8 cellular contexts compared by ENCODE assay signal in genomic region chrX:43836435-43837184, GRCh38. TPM values are rescaled to one million over a fixed set of nuclear protein-coding genes. Genes with fewer than 3 reads are reported as not detected.
DNase-seq lines count a peak whose midpoint lies in the region; ATAC-seq and TF ChIP-seq lines count a peak whose summit lies in the region.

No MANE protein-coding gene starts in this region.

- no peak overlapping the region for H2AFZ ChIP-seq in PC-9

- no peaks in the 10 kb centered on the region for H3F3A ChIP-seq in PC-9 (ENCODE audit: insufficient read depth, low read depth)

- peak; percentile 70 for TF ChIP-seq CTCF in 22Rv1 (IDR thresholded peaks at IDR 0.05)
- TF ChIP-seq CTCF in GM12872 (IDR thresholded peaks at IDR 0.05; ENCODE audit: insufficient read depth, low read depth, low read length): peak; percentile 30; the same call in 1 of the 3 replicates
- peak; percentile 58 for TF ChIP-seq CTCF in PC-9 (conservative IDR thresholded peaks at IDR 0.05)
- TF ChIP-seq CTCF in suprapubic skin (IDR thresholded peaks at IDR 0.05): peak; percentile 34 to 51

- H3K27me3 ChIP-seq in PC-9 (ENCODE audit: insufficient read depth, low read depth) (no peaks in the 10 kb centered on the region), suprapubic skin (no peaks in the 10 kb centered on the region)

- POLR2A ChIA-PET in PC-9 (lab: Charles Lee; ENCODE audit: unreplicated experiment): no interaction called here

- H3K27ac ChIP-seq in 22Rv1 (no peak overlapping the region), PC-9 (no peak overlapping the region), suprapubic skin (no peak overlapping the region)

- ATAC-seq in GM21423 (IDR thresholded peaks at IDR 0.05; ENCODE audit: unreplicated experiment): no peak

- TF ChIP-seq POLR2A in suprapubic skin (IDR thresholded peaks at IDR 0.05): no peak

- no peaks in the 10 kb centered on the region for H3K9me2 ChIP-seq in PC-9 (ENCODE audit: insufficient read depth)

- H4K20me1 ChIP-seq in PC-9 (ENCODE audit: insufficient read depth): no peaks in the 10 kb centered on the region

- intact Hi-C loops in PC-9 (cut with micrococcal nuclease; ENCODE audit: unreplicated experiment): loop anchor here (5.0 to 10.0 kb wide), 2 partner anchors 121 to 408 kb away; no protein-coding TSS in a partner anchor

- 17% methylated on average over 3 of the region's 3 CpGs for WGBS in suprapubic skin

- no TSS peak for BruUV-seq in PC-9 (replicated peaks; lab: Mats Ljungman, UMichigan)

- no peak overlapping the region for H3K4me2 ChIP-seq in PC-9

- no peak for TF ChIP-seq EP300 in suprapubic skin (IDR thresholded peaks at IDR 0.05)

- H3K9me3 ChIP-seq in PC-9 (ENCODE audit: insufficient read depth, low read depth): no peaks in the 10 kb centered on the region
- H3K9me3 ChIP-seq in suprapubic skin: no peaks in the 10 kb centered on the region

- no peaks in the 10 kb centered on the region for H3K36me3 ChIP-seq in PC-9 (ENCODE audit: low read depth)
- H3K36me3 ChIP-seq in suprapubic skin: no peaks in the 10 kb centered on the region

- H3K4me1 ChIP-seq in PC-9 (replicated peaks; ENCODE audit: insufficient read depth): no peaks in the 10 kb centered on the region
- no peaks in the 10 kb centered on the region for H3K4me1 ChIP-seq in suprapubic skin

- no peak overlapping the region for H3K4me3 ChIP-seq in PC-9
- H3K4me3 ChIP-seq in suprapubic skin: no peak overlapping the region

- DNase-seq in PC-9: no peak
- peak; percentile 44 for DNase-seq in fibroblast of peridontal ligament (ENCODE audit: extremely low read depth)
- no peak for DNase-seq in suprapubic skin (ENCODE audit: low spot score in 2 of 2)
- DNase-seq in activated gamma-delta T cell (lab: John Stamatoyannopoulos, UW): no peak
- no peak for DNase-seq in DMS79 (lab: John Stamatoyannopoulos, UW)

- CTCF ChIA-PET in PC-9 (lab: Charles Lee): no interaction called here

- no peaks in the 10 kb centered on the region for H3K79me2 ChIP-seq in PC-9 (ENCODE audit: low read depth)

RNA-seq across cellular contexts. Expression of gene MAOB, which starts 45.6 kb away (rescaled TPM):
- total RNA-seq in PC-9 (2021) (0.55 and 0.74 TPM in 2 replicates), suprapubic skin (1 to 10 TPM; 1.9 to 4.5 (median 2.1) TPM)
